Comparison of ENCODE assay signal across 9 cellular contexts in genomic region chr16:73053379-73054130, GRCh38. TPM values are rescaled to one million over a fixed set of nuclear protein-coding genes. Genes with fewer than 3 reads are reported as not detected.
DNase-seq lines count a peak whose midpoint lies in the region; ATAC-seq and TF ChIP-seq lines count a peak whose summit lies in the region.
"Had no signal": no experiment of that assay in that cellular context is flagged by ENCODE, and none has a peak within 500 bp of the region (broad histone marks: within the 10 kb centered on the region; RNA-seq: fewer than 3 reads in every experiment).

No MANE protein-coding gene starts in this region.

- TF ChIP-seq CTCF in GM10248 (IDR thresholded peaks at IDR 0.05; ENCODE audit: control extremely low read depth, extremely low read depth, low read depth, missing control alignments) = no peak

- H3K27me3 ChIP-seq in esophagus (ENCODE audit: control insufficient read depth in 1 of 2, insufficient read depth in 2 of 2, low read length in 2 of 2) = no peaks in the 10 kb centered on the region

- H3K9me3 ChIP-seq in ES-I3 (ENCODE audit: control insufficient read depth, insufficient read depth, low read length) = no peaks in the 10 kb centered on the region
- no peaks in the 10 kb centered on the region for H3K9me3 ChIP-seq in esophagus (ENCODE audit: control insufficient read depth in 2 of 2, insufficient read depth in 1 of 2, low read depth in 1 of 2, low read length in 1 of 2)

- H3K4me1 ChIP-seq in ES-I3 (ENCODE audit: insufficient read depth, low read length) (peaks cover 53% of the 10 kb centered on the region), esophagus (ENCODE audit: control insufficient read depth in 2 of 2, insufficient read depth in 2 of 2, low read length in 1 of 2) (peaks cover 0 to 3% of the 10 kb centered on the region in 2 donors)

- H3K27ac ChIP-seq in esophagus (ENCODE audit: low read depth in 2 of 2, low read length in 1 of 2) = peak overlapping the region; percentile 29 to 45
- H3K27ac ChIP-seq: KMS-11 had no signal

- no peak overlapping the region for H3K4me3 ChIP-seq in esophagus (ENCODE audit: low read depth in 1 of 2, low read length in 2 of 2)

- CTCF ChIA-PET in GM10248 (lab: Yijun Ruan, JAX) = interaction anchor here (1.5 to 2.1 kb wide), 3 partner anchors 10 to 80 kb away, joined by 3 to 7 read pairs (median 3); no protein-coding TSS in a partner anchor

- H3K9ac ChIP-seq in ES-I3 (ENCODE audit: low read depth, low read length) = peak overlapping the region; percentile 57; the same call in 1 of the 2 replicates
- H3K9ac ChIP-seq: KMS-11 had no signal

- POLR2A ChIA-PET in GM10248 (lab: Yijun Ruan, JAX) = no interaction called here

- H3K36me3 ChIP-seq in ES-I3 (ENCODE audit: insufficient read depth, low read length) (no peaks in the 10 kb centered on the region), esophagus (ENCODE audit: control insufficient read depth in 2 of 2, insufficient read depth in 2 of 2, low read length in 1 of 2) (no peaks in the 10 kb centered on the region)

- ATAC-seq in HG03460 (IDR thresholded peaks at IDR 0.05; ENCODE audit: unreplicated experiment) = no peak

- DNase-seq in NCI-H774 (lab: John Stamatoyannopoulos, UW) = peak; percentile 26
- DNase-seq in pulmonary artery endothelial cell (ENCODE audit: low read depth, low spot score) = peak; percentile 24
- no peak for DNase-seq in AML-193 (lab: John Stamatoyannopoulos, UW)
- no peak for DNase-seq in GM10248 (ENCODE audit: extremely low spot score)
- no peak for DNase-seq in GF-D8 (lab: John Stamatoyannopoulos, UW)

- 55 to 63% methylated on average over 15 of the region's 15 CpGs for WGBS in esophagus, 2 donors

RNA-seq across cellular contexts. Expression of gene ZFHX3, which starts 5.6 kb away (rescaled TPM):
- 1 to 10 TPM in 1 of 2 donors, under 1 TPM in 1; 0.62 to 1.1 TPM for polyA plus RNA-seq in esophagus
- 3.2 and 4.3 TPM in 2 replicates for total RNA-seq in pulmonary artery endothelial cell

Comparison
In these comparisons a context has a peak if more than half of its experiments do, and no peak if none do; other contexts are left out.
1. DNase-seq: peak in NCI-H774 (single experiment) and pulmonary artery endothelial cell (single experiment); none in AML-193 (0 of 2), GM10248 (single experiment) and GF-D8 (single experiment).